In genomic region chr14:63478024-63478423, GRCh38 we compare ENCODE assay signal across 9 cellular contexts.
DNase-seq lines count a peak whose midpoint lies in the region; ATAC-seq and TF ChIP-seq lines count a peak whose summit lies in the region.
"Had no signal": no experiment of that assay in that cellular context is flagged by ENCODE, and none has a peak within 500 bp of the region (broad histone marks: within the 10 kb centered on the region; RNA-seq: fewer than 3 reads in every experiment).

No MANE protein-coding gene starts in this region.

- CTCF ChIA-PET in activated naive CD4-positive, alpha-beta T cell treated with anti-CD3 and anti-CD28 coated beads for 36 hours (lab: Charles Lee): no interaction called here
- CTCF ChIA-PET in activated CD8-positive, alpha-beta T cell treated with anti-CD3 and anti-CD28 coated beads for 36 hours (lab: Charles Lee): no interaction called here

- H3K9me3 Mint-ChIP-seq in activated naive CD4-positive, alpha-beta T cell treated with anti-CD3 and anti-CD28 coated beads for 36 hours: no peaks in the 10 kb centered on the region
- H3K9me3 Mint-ChIP-seq in activated CD8-positive, alpha-beta T cell treated with anti-CD3 and anti-CD28 coated beads for 36 hours: no peaks in the 10 kb centered on the region

- H3K36me3 Mint-ChIP-seq in activated naive CD4-positive, alpha-beta T cell treated with anti-CD3 and anti-CD28 coated beads for 36 hours (ENCODE audit: low read depth): no peaks in the 10 kb centered on the region
- no peaks in the 10 kb centered on the region for H3K36me3 Mint-ChIP-seq in activated CD8-positive, alpha-beta T cell treated with anti-CD3 and anti-CD28 coated beads for 36 hours (ENCODE audit: low read depth)

- no peaks in the 10 kb centered on the region for H3K9me3 ChIP-seq in thoracic aorta
- H3K9me3 ChIP-seq: heart left ventricle had no signal

- peaks cover 49% of the 10 kb centered on the region for H3K4me1 Mint-ChIP-seq in activated naive CD4-positive, alpha-beta T cell treated with anti-CD3 and anti-CD28 coated beads for 36 hours (ENCODE audit: low read depth)
- peaks cover 51% of the 10 kb centered on the region for H3K4me1 Mint-ChIP-seq in activated CD8-positive, alpha-beta T cell treated with anti-CD3 and anti-CD28 coated beads for 36 hours (ENCODE audit: low read depth)

- peak overlapping the region; percentile 40 for H3K4me3 ChIP-seq in thoracic aorta

- H3K4me1 ChIP-seq in thoracic aorta (ENCODE audit: control insufficient read depth in 1 of 2, low read depth in 2 of 2): peaks cover 22 to 33% of the 10 kb centered on the region in 2 donors

- H3K27me3 ChIP-seq in thoracic aorta (replicated peaks; ENCODE audit: insufficient read depth): no peaks in the 10 kb centered on the region
- H3K27me3 ChIP-seq: heart left ventricle had no signal

- peak; percentile 78 for ATAC-seq in HG03045 (IDR thresholded peaks at IDR 0.05; ENCODE audit: unreplicated experiment)
- peak; percentile 87 for ATAC-seq in activated CD8-positive, alpha-beta T cell treated with anti-CD3 and anti-CD28 coated beads for 36 hours
- ATAC-seq in thoracic aorta (ENCODE audit: insufficient number of reproducible peaks, low FRiP score, low read depth): no peak

- no peaks in the 10 kb centered on the region for H3K36me3 ChIP-seq in thoracic aorta
- H3K36me3 ChIP-seq: heart left ventricle had no signal

- H3K4me3 Mint-ChIP-seq in activated naive CD4-positive, alpha-beta T cell treated with anti-CD3 and anti-CD28 coated beads for 36 hours: no peak overlapping the region
- peak overlapping the region; percentile 8 for H3K4me3 Mint-ChIP-seq in activated CD8-positive, alpha-beta T cell treated with anti-CD3 and anti-CD28 coated beads for 36 hours

- H3K27ac ChIP-seq in thoracic aorta: no peak overlapping the region

- no peaks in the 10 kb centered on the region for H3K27me3 Mint-ChIP-seq in activated naive CD4-positive, alpha-beta T cell treated with anti-CD3 and anti-CD28 coated beads for 36 hours (ENCODE audit: low read depth)
- no peaks in the 10 kb centered on the region for H3K27me3 Mint-ChIP-seq in activated CD8-positive, alpha-beta T cell treated with anti-CD3 and anti-CD28 coated beads for 36 hours

- peak; percentile 42 for DNase-seq in activated naive CD4-positive, alpha-beta T cell treated with anti-CD3 and anti-CD28 coated beads for 36 hours
- no peak for DNase-seq in activated naive CD4-positive, alpha-beta T cell (lab: John Stamatoyannopoulos, UW)
- peak; percentile 51 for DNase-seq in activated CD8-positive, alpha-beta T cell treated with anti-CD3 and anti-CD28 coated beads for 36 hours
- no peak for DNase-seq in thoracic aorta (ENCODE audit: low spot score)
- no peak for DNase-seq in posterior vena cava (ENCODE audit: low spot score)
- DNase-seq in NCI-H2196 treated with DMSO at 0.1 percent for 48 hours (lab: John Stamatoyannopoulos, UW; ENCODE audit: unreplicated experiment): no peak
- no peak for DNase-seq in DMS 273 treated with DMSO at 0.1 percent for 48 hours (lab: John Stamatoyannopoulos, UW)
- DNase-seq: heart left ventricle had no signal

- H3K27ac Mint-ChIP-seq in activated naive CD4-positive, alpha-beta T cell treated with anti-CD3 and anti-CD28 coated beads for 36 hours: no peak overlapping the region
- H3K27ac Mint-ChIP-seq in activated CD8-positive, alpha-beta T cell treated with anti-CD3 and anti-CD28 coated beads for 36 hours: peak overlapping the region; percentile 46

- POLR2A ChIA-PET in activated CD8-positive, alpha-beta T cell treated with anti-CD3 and anti-CD28 coated beads for 36 hours (lab: Charles Lee): interaction anchor here (0.6 to 1.3 kb wide), 2 partner anchors 30 to 250 kb away, joined by 3 read pairs; partner anchors contain the start of gene SGPP1

- TF ChIP-seq CTCF in activated CD8-positive, alpha-beta T cell treated with anti-CD3 and anti-CD28 coated beads for 36 hours (IDR thresholded peaks at IDR 0.05): no peak
- no peak for TF ChIP-seq CTCF in thoracic aorta (IDR thresholded peaks at IDR 0.05)

- intact Hi-C loops in activated naive CD4-positive, alpha-beta T cell treated with anti-CD3 and anti-CD28 coated beads for 36 hours (cut with micrococcal nuclease): loop anchor here (1.0 to 10.0 kb wide), 8 partner anchors 10 to 1543 kb away; partner anchors contain the start of genes ESR2 and PPP2R5E
- intact Hi-C loops in activated CD8-positive, alpha-beta T cell treated with anti-CD3 and anti-CD28 coated beads for 36 hours (cut with micrococcal nuclease): loop anchor here (5.0 kb wide), 1 partner anchor 64 kb away; the partner anchor contains the start of gene PPP2R5E
- intact Hi-C loops in posterior vena cava (cut with DNase I): no loop called here

Comparison
In these comparisons a context has a peak if more than half of its experiments do, and no peak if none do; other contexts are left out.
1. DNase-seq: peak in activated naive CD4-positive, alpha-beta T cell treated with anti-CD3 and anti-CD28 coated beads for 36 hours (single experiment) and activated CD8-positive, alpha-beta T cell treated with anti-CD3 and anti-CD28 coated beads for 36 hours (single experiment); none in activated naive CD4-positive, alpha-beta T cell (0 of 4), thoracic aorta (single experiment), posterior vena cava (single experiment), NCI-H2196 treated with DMSO at 0.1 percent for 48 hours (single experiment) and DMS 273 treated with DMSO at 0.1 percent for 48 hours (single experiment).
2. intact Hi-C loops: an anchor here in activated naive CD4-positive, alpha-beta T cell treated with anti-CD3 and anti-CD28 coated beads for 36 hours (1.0 to 10.0 kb wide) and activated CD8-positive, alpha-beta T cell treated with anti-CD3 and anti-CD28 coated beads for 36 hours (5.0 kb wide); none called in posterior vena cava.